23 cellular contexts compared by ENCODE assay signal in genomic region chr13:46817838-46818476, GRCh38.
"Had no signal": no experiment of that assay in that cellular context is flagged by ENCODE, and none has a peak within 500 bp of the region (broad histone marks: within the 10 kb centered on the region; RNA-seq: fewer than 3 reads in every experiment).

No MANE protein-coding gene starts in this region.

- ATAC-seq: PC-3 had no signal

- H3K27me3 ChIP-seq: MG63, Peyer's patch, SJSA1 had no signal

- DNase-seq: IMR-90, Karpas-422, KG1, MG63, NCI-H1092, NCI-H1105 treated with DMSO at 0.1 percent for 48 hours, NCI-H1417 treated with DMSO at 0.1 percent for 48 hours, NCI-H146, NCI-H1694 treated with DMSO at 0.1 percent for 48 hours, NCI-H1930, NCI-H2081, NCI-H2171, NCI-H446, NCI-H510A, NCI-H524 treated with DMSO at 0.1 percent for 48 hours, NCI-H69, NCI-H774, PC-3, Peyer's patch, Right ventricle myocardium superior, SIG-M5 had no signal

- H3K4me1 ChIP-seq: Peyer's patch, SJSA1 had no signal

- H3K4me3 ChIP-seq: MG63, Peyer's patch, SJSA1, SK-N-MC had no signal

- H3K9me3 ChIP-seq: MG63, Peyer's patch, SJSA1 had no signal

- H3K27ac ChIP-seq: Peyer's patch, SJSA1, SK-N-MC had no signal

- H3K36me3 ChIP-seq: MG63, Peyer's patch, SJSA1 had no signal
